ENCODE assay signal across 1 cellular context in the genomic region with DNA sequence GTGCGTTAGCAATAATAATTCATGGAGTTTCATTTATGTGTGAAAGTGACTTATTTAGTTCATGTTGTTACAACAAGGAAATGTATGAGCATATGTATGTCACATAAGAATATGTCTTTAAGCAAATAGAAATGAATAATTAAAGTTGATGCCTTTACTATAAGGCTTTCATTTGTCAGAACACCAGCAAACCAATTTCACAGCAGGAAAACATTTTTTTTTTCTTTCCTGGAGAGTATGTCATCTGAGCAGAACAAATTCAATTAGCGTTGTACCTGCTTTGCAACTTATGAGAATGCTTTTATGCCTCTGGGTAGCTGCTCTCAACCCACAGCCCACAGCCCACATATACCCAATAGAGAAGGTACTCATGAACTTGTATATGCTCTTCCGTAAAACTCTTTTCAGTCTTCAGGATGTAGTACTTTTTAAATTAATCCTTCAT.
TF ChIP-seq lines count a peak whose summit lies in the region.

No MANE protein-coding gene starts in this region.

TF ChIP-seq in WTC11, 78 proteins besides CTCF, POLR2A, EP300 and RAD21 (continued from another document):
- TF ChIP-seq, protein P1, sequence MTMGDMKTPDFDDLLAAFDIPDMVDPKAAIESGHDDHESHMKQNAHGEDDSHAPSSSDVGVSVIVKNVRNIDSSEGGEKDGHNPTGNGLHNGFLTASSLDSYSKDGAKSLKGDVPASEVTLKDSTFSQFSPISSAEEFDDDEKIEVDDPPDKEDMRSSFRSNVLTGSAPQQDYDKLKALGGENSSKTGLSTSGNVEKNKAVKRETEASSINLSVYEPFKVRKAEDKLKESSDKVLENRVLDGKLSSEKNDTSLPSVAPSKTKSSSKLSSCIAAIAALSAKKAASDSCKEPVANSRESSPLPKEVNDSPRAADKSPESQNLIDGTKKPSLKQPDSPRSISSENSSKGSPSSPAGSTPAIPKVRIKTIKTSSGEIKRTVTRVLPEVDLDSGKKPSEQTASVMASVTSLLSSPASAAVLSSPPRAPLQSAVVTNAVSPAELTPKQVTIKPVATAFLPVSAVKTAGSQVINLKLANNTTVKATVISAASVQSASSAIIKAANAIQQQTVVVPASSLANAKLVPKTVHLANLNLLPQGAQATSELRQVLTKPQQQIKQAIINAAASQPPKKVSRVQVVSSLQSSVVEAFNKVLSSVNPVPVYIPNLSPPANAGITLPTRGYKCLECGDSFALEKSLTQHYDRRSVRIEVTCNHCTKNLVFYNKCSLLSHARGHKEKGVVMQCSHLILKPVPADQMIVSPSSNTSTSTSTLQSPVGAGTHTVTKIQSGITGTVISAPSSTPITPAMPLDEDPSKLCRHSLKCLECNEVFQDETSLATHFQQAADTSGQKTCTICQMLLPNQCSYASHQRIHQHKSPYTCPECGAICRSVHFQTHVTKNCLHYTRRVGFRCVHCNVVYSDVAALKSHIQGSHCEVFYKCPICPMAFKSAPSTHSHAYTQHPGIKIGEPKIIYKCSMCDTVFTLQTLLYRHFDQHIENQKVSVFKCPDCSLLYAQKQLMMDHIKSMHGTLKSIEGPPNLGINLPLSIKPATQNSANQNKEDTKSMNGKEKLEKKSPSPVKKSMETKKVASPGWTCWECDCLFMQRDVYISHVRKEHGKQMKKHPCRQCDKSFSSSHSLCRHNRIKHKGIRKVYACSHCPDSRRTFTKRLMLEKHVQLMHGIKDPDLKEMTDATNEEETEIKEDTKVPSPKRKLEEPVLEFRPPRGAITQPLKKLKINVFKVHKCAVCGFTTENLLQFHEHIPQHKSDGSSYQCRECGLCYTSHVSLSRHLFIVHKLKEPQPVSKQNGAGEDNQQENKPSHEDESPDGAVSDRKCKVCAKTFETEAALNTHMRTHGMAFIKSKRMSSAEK (CRISPR knock-in tag; IDR thresholded peaks at IDR 0.05; ENCODE audit: borderline replicate concordance), result no peak
- TF ChIP-seq, protein P2, sequence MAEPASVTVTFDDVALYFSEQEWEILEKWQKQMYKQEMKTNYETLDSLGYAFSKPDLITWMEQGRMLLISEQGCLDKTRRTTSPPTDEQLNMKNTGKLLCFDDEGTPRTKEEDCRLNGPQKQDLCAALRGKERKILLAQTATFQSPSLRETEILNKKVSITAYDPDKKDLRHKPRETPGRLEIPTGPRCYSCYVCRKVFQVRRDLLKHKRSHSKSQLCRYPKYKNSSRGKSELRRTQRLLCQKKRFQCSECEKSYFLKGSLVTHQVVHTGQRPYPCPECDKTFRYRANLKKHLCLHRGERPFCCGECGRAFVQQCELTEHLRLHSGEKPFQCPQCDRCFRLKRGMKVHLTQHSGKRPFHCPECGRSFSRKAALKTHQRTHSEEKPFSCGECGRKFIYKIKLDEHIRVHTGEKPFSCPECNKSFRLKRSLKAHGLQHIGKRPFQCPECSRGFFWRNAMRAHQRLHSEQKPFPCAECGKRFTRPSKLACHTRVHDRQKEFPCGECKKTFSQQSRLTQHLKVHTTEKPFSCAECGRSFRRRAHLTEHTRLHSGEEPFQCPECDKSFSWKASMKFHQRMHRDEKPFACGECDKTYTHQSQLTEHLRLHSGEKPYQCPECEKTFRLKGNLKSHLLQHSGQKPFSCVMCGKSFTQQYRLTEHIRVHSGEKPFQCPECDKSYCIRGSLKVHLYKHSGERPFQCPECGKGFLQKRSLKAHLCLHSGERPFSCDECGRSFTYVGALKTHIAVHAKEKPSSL (CRISPR knock-in tag; conservative IDR thresholded peaks at IDR 0.05), result no peak
- TF ChIP-seq NFE2L1 (CRISPR knock-in tag; IDR thresholded peaks at IDR 0.05), result no peak
- TF ChIP-seq KAT7 (CRISPR knock-in tag; IDR thresholded peaks at IDR 0.05; ENCODE audit: borderline replicate concordance), result no peak
- TF ChIP-seq, protein P3, sequence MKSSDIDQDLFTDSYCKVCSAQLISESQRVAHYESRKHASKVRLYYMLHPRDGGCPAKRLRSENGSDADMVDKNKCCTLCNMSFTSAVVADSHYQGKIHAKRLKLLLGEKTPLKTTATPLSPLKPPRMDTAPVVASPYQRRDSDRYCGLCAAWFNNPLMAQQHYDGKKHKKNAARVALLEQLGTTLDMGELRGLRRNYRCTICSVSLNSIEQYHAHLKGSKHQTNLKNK (CRISPR knock-in tag; IDR thresholded peaks at IDR 0.05), result no peak
- no peak for TF ChIP-seq OVOL2 (CRISPR knock-in tag; IDR thresholded peaks at IDR 0.05; ENCODE audit: borderline replicate concordance)
- TF ChIP-seq, protein P4, sequence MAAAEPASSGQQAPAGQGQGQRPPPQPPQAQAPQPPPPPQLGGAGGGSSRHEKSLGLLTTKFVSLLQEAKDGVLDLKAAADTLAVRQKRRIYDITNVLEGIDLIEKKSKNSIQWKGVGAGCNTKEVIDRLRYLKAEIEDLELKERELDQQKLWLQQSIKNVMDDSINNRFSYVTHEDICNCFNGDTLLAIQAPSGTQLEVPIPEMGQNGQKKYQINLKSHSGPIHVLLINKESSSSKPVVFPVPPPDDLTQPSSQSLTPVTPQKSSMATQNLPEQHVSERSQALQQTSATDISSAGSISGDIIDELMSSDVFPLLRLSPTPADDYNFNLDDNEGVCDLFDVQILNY (CRISPR knock-in tag; IDR thresholded peaks at IDR 0.05), result no peak
- TF ChIP-seq IRF2 (CRISPR knock-in tag; IDR thresholded peaks at IDR 0.05; ENCODE audit: borderline replicate concordance, low read depth), result no peak
- TF ChIP-seq, protein P5, sequence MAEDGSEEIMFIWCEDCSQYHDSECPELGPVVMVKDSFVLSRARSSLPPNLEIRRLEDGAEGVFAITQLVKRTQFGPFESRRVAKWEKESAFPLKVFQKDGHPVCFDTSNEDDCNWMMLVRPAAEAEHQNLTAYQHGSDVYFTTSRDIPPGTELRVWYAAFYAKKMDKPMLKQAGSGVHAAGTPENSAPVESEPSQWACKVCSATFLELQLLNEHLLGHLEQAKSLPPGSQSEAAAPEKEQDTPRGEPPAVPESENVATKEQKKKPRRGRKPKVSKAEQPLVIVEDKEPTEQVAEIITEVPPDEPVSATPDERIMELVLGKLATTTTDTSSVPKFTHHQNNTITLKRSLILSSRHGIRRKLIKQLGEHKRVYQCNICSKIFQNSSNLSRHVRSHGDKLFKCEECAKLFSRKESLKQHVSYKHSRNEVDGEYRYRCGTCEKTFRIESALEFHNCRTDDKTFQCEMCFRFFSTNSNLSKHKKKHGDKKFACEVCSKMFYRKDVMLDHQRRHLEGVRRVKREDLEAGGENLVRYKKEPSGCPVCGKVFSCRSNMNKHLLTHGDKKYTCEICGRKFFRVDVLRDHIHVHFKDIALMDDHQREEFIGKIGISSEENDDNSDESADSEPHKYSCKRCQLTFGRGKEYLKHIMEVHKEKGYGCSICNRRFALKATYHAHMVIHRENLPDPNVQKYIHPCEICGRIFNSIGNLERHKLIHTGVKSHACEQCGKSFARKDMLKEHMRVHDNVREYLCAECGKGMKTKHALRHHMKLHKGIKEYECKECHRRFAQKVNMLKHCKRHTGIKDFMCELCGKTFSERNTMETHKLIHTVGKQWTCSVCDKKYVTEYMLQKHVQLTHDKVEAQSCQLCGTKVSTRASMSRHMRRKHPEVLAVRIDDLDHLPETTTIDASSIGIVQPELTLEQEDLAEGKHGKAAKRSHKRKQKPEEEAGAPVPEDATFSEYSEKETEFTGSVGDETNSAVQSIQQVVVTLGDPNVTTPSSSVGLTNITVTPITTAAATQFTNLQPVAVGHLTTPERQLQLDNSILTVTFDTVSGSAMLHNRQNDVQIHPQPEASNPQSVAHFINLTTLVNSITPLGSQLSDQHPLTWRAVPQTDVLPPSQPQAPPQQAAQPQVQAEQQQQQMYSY (CRISPR knock-in tag; IDR thresholded peaks at IDR 0.05), result no peak
TF ChIP-seq in WTC11: peak in this region for 0.
